In genomic region chr18:55013685-55014084, GRCh38 we compare ENCODE assay signal across 25 cellular contexts. TPM values are rescaled to one million over a fixed set of nuclear protein-coding genes. Genes with fewer than 3 reads are reported as not detected.
"Had no signal": no experiment of that assay in that cellular context is flagged by ENCODE, and none has a peak within 500 bp of the region (broad histone marks: within the 10 kb centered on the region; RNA-seq: fewer than 3 reads in every experiment).

No MANE protein-coding gene starts in this region.

- H3K27ac ChIP-seq: pancreas, psoas muscle, stomach, thyroid gland, upper lobe of left lung, vagina had no signal

- H3K36me3 ChIP-seq: pancreas, stomach, thyroid gland, upper lobe of left lung, vagina had no signal

- H3K27me3 ChIP-seq: pancreas, stomach, thyroid gland, upper lobe of left lung, vagina had no signal

- ATAC-seq: activated CD8-positive, alpha-beta memory T cell treated with anti-CD3 and anti-CD28 coated beads, Interleukin-2, amount 10 ng/mL, durations not matched to agents 7 days and 5 days; activated CD8-positive, alpha-beta T cell treated with anti-CD3 and anti-CD28 coated beads, Interleukin-2, amount 10 ng/mL, durations not matched to agents 7 days and 5 days; activated naive CD8-positive, alpha-beta T cell treated with anti-CD3 and anti-CD28 coated beads, Interleukin-2, amount 50 U/mL, for 24 hours; naive thymus-derived CD4-positive, alpha-beta T cell; pancreas; psoas muscle had no signal

- DNase-seq: activated B cell treated with CpG ODN at 0.5 μM for 24 hours; activated CD8-positive, alpha-beta memory T cell treated with anti-CD3 and anti-CD28 coated beads, Interleukin-2, amount 10 ng/mL, durations not matched to agents 7 days and 5 days; activated CD8-positive, alpha-beta T cell treated with anti-CD3 and anti-CD28 coated beads, Interleukin-2, amount 10 ng/mL, durations not matched to agents 7 days and 5 days; activated naive CD8-positive, alpha-beta T cell treated with anti-CD3 and anti-CD28 coated beads, Interleukin-2, amount 50 U/mL, for 24 hours; activated T-cell treated with anti-CD3 and anti-CD28 coated beads, Interleukin-2, amount 50 U/mL, for 48 hours; amygdala; central memory CD4-positive, alpha-beta T cell; head of caudate nucleus; hypothalamus; midbrain; naive thymus-derived CD4-positive, alpha-beta T cell; pancreas; psoas muscle; stimulated activated CD4-positive, alpha-beta T cell treated with anti-CD3 and anti-CD28 coated beads, Interleukin-1b, Interleukin-23, amount 100 ng/mL, for 48 hours; stimulated activated CD4-positive, alpha-beta T cell treated with anti-CD3 and anti-CD28 coated beads, Interleukin-4, amount 100 ng/mL, for 4 hours; stimulated activated CD8-positive, alpha-beta memory T cell treated with anti-CD3 and anti-CD28 coated beads, Interleukin-4, amount 100 ng/mL, for 48 hours; stimulated activated naive B cell treated with anti-CD40 and anti-IgM and Interleukin-4, amounts not matched to agents 10 μg/mL and 1 μg/mL and 100 μg/mL, for 72 hours; stomach; T1000; thyroid gland; upper lobe of left lung had no signal

- H3K4me3 ChIP-seq: pancreas, psoas muscle, smooth muscle cell, stomach, thyroid gland, upper lobe of left lung, vagina had no signal

- FAIRE-seq: endothelial cell of umbilical vein, pancreas had no signal

- H3K4me1 ChIP-seq: pancreas, psoas muscle, stomach, thyroid gland, upper lobe of left lung, vagina had no signal

- H3K4me2 ChIP-seq: smooth muscle cell had no signal

- H3K9me3 ChIP-seq: pancreas, psoas muscle, stomach, thyroid gland, upper lobe of left lung, vagina had no signal

RNA-seq across cellular contexts. Expression of gene CCDC68, which starts 54.4 kb away (rescaled TPM):
- total RNA-seq: activated CD8-positive, alpha-beta memory T cell treated with anti-CD3 and anti-CD28 coated beads, Interleukin-2, amount 10 ng/mL, durations not matched to agents 7 days and 5 days; activated CD8-positive, alpha-beta T cell treated with anti-CD3 and anti-CD28 coated beads, Interleukin-2, amount 10 ng/mL, durations not matched to agents 7 days and 5 days; activated T-helper 2 cell treated with anti-CD3 and anti-CD28 coated beads, Interferon-gamma antibody, Interleukin-2, Interleukin-4, amounts not matched to agents 10 μg/mL and 5 μg/mL and 100 μg/mL, durations not matched to agents 14 hours and 24 hours and 36 hours; naive thymus-derived CD4-positive, alpha-beta T cell had no signal
